In the genomic region with DNA sequence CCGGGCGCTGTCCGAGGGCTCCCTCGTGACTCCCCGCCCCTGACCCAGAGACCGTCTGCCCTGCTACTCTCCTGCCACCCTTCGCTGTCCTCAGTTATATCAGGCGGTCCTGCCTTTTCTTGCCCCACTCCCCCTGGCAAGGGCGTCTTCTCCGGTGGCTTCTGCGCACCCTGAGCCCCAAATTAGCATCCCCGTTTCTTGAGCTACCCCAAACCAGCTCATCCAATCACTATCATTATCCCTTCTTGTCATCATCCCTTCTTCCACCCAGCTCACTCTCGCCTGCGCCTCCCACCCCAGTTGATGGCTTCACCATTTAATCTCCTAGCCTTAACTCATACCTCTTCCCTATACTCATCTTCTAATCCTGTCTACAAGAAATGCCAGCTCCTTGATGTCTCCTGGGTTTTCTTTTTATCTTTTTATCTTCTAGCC, we compare ENCODE assay signal across 8 cellular contexts. TPM values are rescaled to one million over a fixed set of nuclear protein-coding genes. Genes with fewer than 3 reads are reported as not detected.
DNase-seq lines count a peak whose midpoint lies in the region; ATAC-seq, FAIRE-seq and TF ChIP-seq lines count a peak whose summit lies in the region.

No MANE protein-coding gene starts in this region.

- no peaks in the 10 kb centered on the region for H3K36me3 Mint-ChIP-seq in T-cell

- no peak for FAIRE-seq in pancreas (lab: Jason Lieb, UNC)

- H3K4me1 Mint-ChIP-seq in T-cell = peaks cover 52 to 57% (median 53%) of the 10 kb centered on the region in 3 donors

- H3K4me3 ChIP-seq in AG04450 (ENCODE audit: low read depth, low read length) (peak overlapping the region; percentile 92), fibroblast of the aortic adventitia (ENCODE audit: low read depth, low read length) (peak overlapping the region; percentile 93), pancreas (peak overlapping the region; percentile 80 to 100 (median 96))

- H3K9me3 Mint-ChIP-seq in T-cell = no peaks in the 10 kb centered on the region

- H3K9me3 ChIP-seq in AG04450 (ENCODE audit: control insufficient read depth, insufficient read depth, low read length) = no peaks in the 10 kb centered on the region; the same call in 1 of the 2 replicates
- H3K9me3 ChIP-seq in pancreas = no peaks in the 10 kb centered on the region

- POLR2A ChIA-PET in AG04450 (lab: Yijun Ruan, JAX) (interaction anchor here (0.7 to 1.5 kb wide), 4 partner anchors 8 to 70 kb away, joined by 4 to 7 read pairs (median 6); no protein-coding TSS in a partner anchor), T-cell (lab: Charles Lee) (interaction anchor here in 1 of 2 donors (1.6 kb wide), 1 partner anchor 33 kb away, joined by 4 read pairs; no protein-coding TSS in a partner anchor)

- CTCF ChIA-PET in AG04450 (lab: Charles Lee) = interaction anchor here (2.4 to 2.9 kb wide), 3 partner anchors 19 to 184 kb away, joined by 8 to 19 read pairs (median 17); no protein-coding TSS in a partner anchor
- CTCF ChIA-PET in T-cell (lab: Charles Lee) = interaction anchor here (1.0 to 1.4 kb wide), 4 partner anchors 70 to 184 kb away, joined by 4 to 5 read pairs (median 4); no protein-coding TSS in a partner anchor

- peak overlapping the region; percentile 87 to 95 (median 93) for H3K4me3 Mint-ChIP-seq in T-cell

- 1 to 2% methylated on average over 14 of the region's 14 CpGs for WGBS in pancreas, 2 donors

- intact Hi-C loops in pancreas (cut with DNase I) = no loop called here

- ATAC-seq in GM21529 (IDR thresholded peaks at IDR 0.05; ENCODE audit: unreplicated experiment) = peak; percentile 20
- peak in 3 of 4 experiments; percentile 3 to 19 (median 3) for ATAC-seq in T-cell (replicated peaks in 1 of 4)
- peak in 1 of 4 donors; percentile 63 for ATAC-seq in pancreas
- ATAC-seq in GM21576 (IDR thresholded peaks at IDR 0.05; ENCODE audit: unreplicated experiment) = no peak

- peak overlapping the region; percentile 86 to 92 for H3K27ac Mint-ChIP-seq in T-cell

- TF ChIP-seq CTCF in AG04450 (IDR thresholded peaks at IDR 0.05; ENCODE audit: low read depth, low read length) (no peak), fibroblast of the aortic adventitia (IDR thresholded peaks at IDR 0.05; ENCODE audit: insufficient read depth, low read length) (no peak), pancreas (IDR thresholded peaks at IDR 0.05) (no peak)

- DNase-seq in AG04450 (ENCODE audit: low read depth, low spot score) (no peak), T-cell (no peak), fibroblast of the aortic adventitia (ENCODE audit: low read depth) (peak; percentile 21), pancreas (no peak), medulla oblongata (ENCODE audit: extremely low spot score) (no peak), NCI-H2196 (lab: John Stamatoyannopoulos, UW; ENCODE audit: unreplicated experiment) (no peak)

- peak overlapping the region; percentile 70 for H3K27ac ChIP-seq in AG04450 (ENCODE audit: low read depth, low read length)
- peak overlapping the region; percentile 92 to 99 (median 92) for H3K27ac ChIP-seq in pancreas

- peaks cover 0 to 20% (median 5%) of the 10 kb centered on the region in 3 donors for H3K4me1 ChIP-seq in pancreas

- no peaks in the 10 kb centered on the region for H3K36me3 ChIP-seq in pancreas

- H3K27me3 ChIP-seq in AG04450 (ENCODE audit: control insufficient read depth, insufficient read depth, low read length) = no peaks in the 10 kb centered on the region
- H3K27me3 ChIP-seq in pancreas = no peaks in the 10 kb centered on the region

- no peaks in the 10 kb centered on the region for H3K27me3 Mint-ChIP-seq in T-cell

RNA-seq across cellular contexts. Expression of a gene that starts 0.4 kb away (rescaled TPM):
- polyA plus RNA-seq in AG04450 (2011; rRNA removed) (1.6 and 2.8 TPM in 2 replicates), pancreas (10 to 100 TPM; 21.7 to 31.3 TPM)
- 3.0 and 4.2 TPM in 2 replicates for polyA minus RNA-seq in AG04450 (2011; rRNA and poly(A)+ RNA removed)
- total RNA-seq in T-cell (10 to 100 TPM in 1 of 5 donors, 1 to 10 TPM in 4; 3.5 to 12.4 (median 5.4) TPM), fibroblast of the aortic adventitia (ENCODE audit: low replicate concordance) (2.4 and 3.8 TPM in 2 replicates), pancreas (1 to 10 TPM; 3.1 to 9.6 (median 5.5) TPM)

RNA-seq across cellular contexts. Expression of a gene that starts 0.5 kb away (rescaled TPM):
- polyA plus RNA-seq in AG04450 (2011; rRNA removed) = 43.7 and 47.6 TPM in 2 replicates
- 45.7 and 60.5 TPM in 2 replicates for polyA minus RNA-seq in AG04450 (2011; rRNA and poly(A)+ RNA removed)
- total RNA-seq in T-cell = 10 to 100 TPM; 26.7 to 55.5 (median 41.5) TPM
- 24.0 and 29.7 TPM in 2 replicates for total RNA-seq in fibroblast of the aortic adventitia (ENCODE audit: low replicate concordance)
- 10 to 100 TPM; 25.9 to 48.6 (median 31.6) TPM for total RNA-seq in pancreas
- polyA plus RNA-seq in pancreas = 10 to 100 TPM; 56.2 to 79.6 TPM

RNA-seq across cellular contexts. Expression of a gene that starts 45.5 kb away (rescaled TPM):
- polyA plus RNA-seq in AG04450 (2011; rRNA removed) (5.9 and 6.8 TPM in 2 replicates), pancreas (10 to 100 TPM; 20.3 to 31.4 TPM)
- polyA minus RNA-seq in AG04450 (2011; rRNA and poly(A)+ RNA removed) = 12.4 and 17.8 TPM in 2 replicates
- total RNA-seq in T-cell (100 to 1,000 TPM in 2 of 5 donors, 10 to 100 TPM in 3; 19.5 to 302 (median 25.0) TPM), fibroblast of the aortic adventitia (ENCODE audit: low replicate concordance) (1.9 and 6.4 TPM in 2 replicates), pancreas (10 to 100 TPM in 5 of 6 donors, 1 to 10 TPM in 1; 9.0 to 29.2 (median 13.4) TPM)

RNA-seq across cellular contexts. Expression of a gene that starts 56.1 kb away (rescaled TPM):
- polyA plus RNA-seq in AG04450 (2011; rRNA removed) (35.0 and 42.1 TPM in 2 replicates), pancreas (10 to 100 TPM in 1 of 2 donors, 1 to 10 TPM in 1; 6.3 to 14.7 TPM)
- 27.5 and 50.3 TPM in 2 replicates for polyA minus RNA-seq in AG04450 (2011; rRNA and poly(A)+ RNA removed)
- total RNA-seq in T-cell (10 to 100 TPM; 54.2 to 90.3 (median 59.9) TPM), fibroblast of the aortic adventitia (ENCODE audit: low replicate concordance) (30.1 and 41.3 TPM in 2 replicates), pancreas (10 to 100 TPM; 13.4 to 25.8 (median 16.6) TPM)

RNA-seq across cellular contexts. Expression of a gene that starts 56.1 kb away (rescaled TPM):
- polyA plus RNA-seq in AG04450 (2011; rRNA removed) = 0.05 TPM in 2 replicates
- not detected in 2 replicates for polyA minus RNA-seq in AG04450 (2011; rRNA and poly(A)+ RNA removed)
- under 1 TPM; 0.07 to 0.23 (median 0.12) TPM for total RNA-seq in T-cell
- under 0.01 and 0.25 TPM in 2 replicates for total RNA-seq in fibroblast of the aortic adventitia (ENCODE audit: low replicate concordance)
- total RNA-seq in pancreas = under 1 TPM in 5 of 6 donors, not detected in 1; 0.03 to 0.16 (median 0.03) TPM
- under 1 TPM; 0.04 to 0.09 TPM for polyA plus RNA-seq in pancreas
